ENCODE assay signal across 12 cellular contexts in genomic region chr12:32198555-32198954, GRCh38.
DNase-seq lines count a peak whose midpoint lies in the region; ATAC-seq and TF ChIP-seq lines count a peak whose summit lies in the region.
"Had no signal": no experiment of that assay in that cellular context is flagged by ENCODE, and none has a peak within 500 bp of the region (broad histone marks: within the 10 kb centered on the region; RNA-seq: fewer than 3 reads in every experiment).

No MANE protein-coding gene starts in this region.

- H3K27me3 ChIP-seq in osteoblast (ENCODE audit: insufficient read depth, low read length) (no peaks in the 10 kb centered on the region), body of pancreas (no peaks in the 10 kb centered on the region)
- H3K27me3 ChIP-seq: Peyer's patch had no signal

- no peaks in the 10 kb centered on the region for H3K9me3 ChIP-seq in osteoblast (ENCODE audit: low read depth, low read length)
- no peaks in the 10 kb centered on the region for H3K9me3 ChIP-seq in body of pancreas
- H3K9me3 ChIP-seq: Peyer's patch had no signal

- H3K4me1 ChIP-seq in osteoblast (ENCODE audit: insufficient read depth, low read length) (peaks cover 7% of the 10 kb centered on the region), body of pancreas (no peaks in the 10 kb centered on the region)
- H3K4me1 ChIP-seq: Peyer's patch had no signal

- H3K27ac ChIP-seq in osteoblast (ENCODE audit: low read depth, low read length) (no peak overlapping the region), body of pancreas (no peak overlapping the region)
- H3K27ac ChIP-seq: Peyer's patch had no signal

- peak overlapping the region; percentile 0 for H3K27ac Mint-ChIP-seq in activated T-cell treated with anti-CD3 and anti-CD28 coated beads, Interleukin-2, amount 50 U/mL, for 24 hours
- no peak overlapping the region for H3K27ac Mint-ChIP-seq in T-helper 2 cell treated with Interferon-gamma antibody and Interleukin-4, amounts not matched to agents 5 μg/mL and 100 μg/mL, for 36 hours

- no peak for ATAC-seq in body of pancreas

- peaks cover 14% of the 10 kb centered on the region for H3K36me3 Mint-ChIP-seq in activated T-cell treated with anti-CD3 and anti-CD28 coated beads, Interleukin-2, amount 50 U/mL, for 24 hours (ENCODE audit: low read depth)
- peaks cover 4% of the 10 kb centered on the region for H3K36me3 Mint-ChIP-seq in T-helper 2 cell treated with Interferon-gamma antibody and Interleukin-4, amounts not matched to agents 5 μg/mL and 100 μg/mL, for 36 hours (ENCODE audit: low read depth)

- H3K4me1 Mint-ChIP-seq in activated T-cell treated with anti-CD3 and anti-CD28 coated beads, Interleukin-2, amount 50 U/mL, for 24 hours (ENCODE audit: low read depth) = peaks cover 16% of the 10 kb centered on the region
- no peaks in the 10 kb centered on the region for H3K4me1 Mint-ChIP-seq in T-helper 2 cell treated with Interferon-gamma antibody and Interleukin-4, amounts not matched to agents 5 μg/mL and 100 μg/mL, for 36 hours (ENCODE audit: low read depth)

- DNase-seq in activated T-cell treated with anti-CD3 and anti-CD28 coated beads, Interleukin-2, amount 50 U/mL, for 24 hours = no peak
- no peak for DNase-seq in activated T-cell treated with anti-CD3 and anti-CD28 coated beads, Interleukin-2, amount 50 U/mL, for 48 hours
- peak; percentile 62 for DNase-seq in NCI-H226
- DNase-seq in choroid plexus epithelial cell (ENCODE audit: low read depth) = peak; percentile 35
- DNase-seq in osteoblast (ENCODE audit: insufficient read length, low spot score, missing footprints) = peak; percentile 27
- no peak for DNase-seq in HK-2 (ENCODE audit: unreplicated experiment)
- no peak for DNase-seq in body of pancreas
- no peak for DNase-seq in T-helper 2 cell treated with Interferon-gamma antibody and Interleukin-4, amounts not matched to agents 5 μg/mL and 100 μg/mL, for 36 hours (ENCODE audit: low spot score)
- DNase-seq: DMS153, NCI-H1048, NCI-H510A, Peyer's patch had no signal

- intact Hi-C loops in body of pancreas (cut with DNase I) = no loop called here

- no peaks in the 10 kb centered on the region for H3K27me3 Mint-ChIP-seq in activated T-cell treated with anti-CD3 and anti-CD28 coated beads, Interleukin-2, amount 50 U/mL, for 24 hours
- H3K27me3 Mint-ChIP-seq in T-helper 2 cell treated with Interferon-gamma antibody and Interleukin-4, amounts not matched to agents 5 μg/mL and 100 μg/mL, for 36 hours (ENCODE audit: low read depth) = no peaks in the 10 kb centered on the region

- peaks cover 31% of the 10 kb centered on the region for H3K79me2 ChIP-seq in osteoblast (ENCODE audit: insufficient read depth, low read length)

- WGBS in body of pancreas, 2 donors = 76 to 94% methylated on average over 2 of the region's 2 CpGs

- peaks cover 11% of the 10 kb centered on the region for H4K20me1 ChIP-seq in osteoblast (ENCODE audit: insufficient read depth, low read length)

- no peak for TF ChIP-seq CTCF in choroid plexus epithelial cell (conservative IDR thresholded peaks at IDR 0.05; ENCODE audit: low read depth, low read length)
- no peak for TF ChIP-seq CTCF in osteoblast (IDR thresholded peaks at IDR 0.05; ENCODE audit: extremely low read depth, low read depth, low read length)
- no peak for TF ChIP-seq CTCF in body of pancreas (IDR thresholded peaks at IDR 0.05)

- H3K36me3 ChIP-seq in osteoblast (ENCODE audit: insufficient read depth, low read length) (no peaks in the 10 kb centered on the region), body of pancreas (replicated peaks in 1 of 2; ENCODE audit: insufficient read depth in 1 of 2, low read depth in 2 of 2) (no peaks in the 10 kb centered on the region)
- H3K36me3 ChIP-seq: Peyer's patch had no signal

- no peak for TF ChIP-seq POLR2A in body of pancreas (IDR thresholded peaks at IDR 0.05)

- no peak overlapping the region for H3K4me2 ChIP-seq in osteoblast (ENCODE audit: insufficient read depth, low read length)

- no peak overlapping the region for H3K4me3 ChIP-seq in choroid plexus epithelial cell (ENCODE audit: low read depth, low read length)
- H3K4me3 ChIP-seq in osteoblast (ENCODE audit: insufficient read depth, low read length) = no peak overlapping the region
- no peak overlapping the region for H3K4me3 ChIP-seq in body of pancreas
- H3K4me3 ChIP-seq: Peyer's patch had no signal

- no peak overlapping the region for H3K4me3 Mint-ChIP-seq in activated T-cell treated with anti-CD3 and anti-CD28 coated beads, Interleukin-2, amount 50 U/mL, for 24 hours
- no peak overlapping the region for H3K4me3 Mint-ChIP-seq in T-helper 2 cell treated with Interferon-gamma antibody and Interleukin-4, amounts not matched to agents 5 μg/mL and 100 μg/mL, for 36 hours

- H2AFZ ChIP-seq in osteoblast (ENCODE audit: low read length) = no peak overlapping the region

- peaks cover 23% of the 10 kb centered on the region for H3K9me3 Mint-ChIP-seq in activated T-cell treated with anti-CD3 and anti-CD28 coated beads, Interleukin-2, amount 50 U/mL, for 24 hours
- H3K9me3 Mint-ChIP-seq in T-helper 2 cell treated with Interferon-gamma antibody and Interleukin-4, amounts not matched to agents 5 μg/mL and 100 μg/mL, for 36 hours = peaks cover 26% of the 10 kb centered on the region

Comparison
In these comparisons a context has a peak if more than half of its experiments do, and no peak if none do; other contexts are left out.
1. DNase-seq: peak in NCI-H226 (single experiment), choroid plexus epithelial cell (single experiment) and osteoblast (single experiment); none in activated T-cell treated with anti-CD3 and anti-CD28 coated beads, Interleukin-2, amount 50 U/mL, for 24 hours (single experiment), activated T-cell treated with anti-CD3 and anti-CD28 coated beads, Interleukin-2, amount 50 U/mL, for 48 hours (0 of 2), HK-2 (single experiment), body of pancreas (0 of 4) and T-helper 2 cell treated with Interferon-gamma antibody and Interleukin-4, amounts not matched to agents 5 μg/mL and 100 μg/mL, for 36 hours (single experiment).